26 cellular contexts compared by ENCODE assay signal in genomic region chr6:140379919-140380318, GRCh38.
DNase-seq lines count a peak whose midpoint lies in the region; ATAC-seq, FAIRE-seq and TF ChIP-seq lines count a peak whose summit lies in the region.
"Had no signal": no experiment of that assay in that cellular context is flagged by ENCODE, and none has a peak within 500 bp of the region (broad histone marks: within the 10 kb centered on the region; RNA-seq: fewer than 3 reads in every experiment).

No MANE protein-coding gene starts in this region.

- no peaks in the 10 kb centered on the region for H3K36me3 Mint-ChIP-seq in MCF 10A (ENCODE audit: insufficient read depth, unreplicated experiment)
- H3K36me3 Mint-ChIP-seq in activated CD4-positive, alpha-beta memory T cell treated with anti-CD3 and anti-CD28 coated beads for 36 hours: no peaks in the 10 kb centered on the region
- H3K36me3 Mint-ChIP-seq: activated naive CD4-positive, alpha-beta T cell treated with anti-CD3 and anti-CD28 coated beads, Interleukin-2, amount 50 U/mL, for 72 hours; brain; CD4-positive, alpha-beta memory T cell; natural killer cell treated with Interleukin-12 subunit alpha and Interleukin-12 subunit beta and Interleukin-15 and Interleukin-18, amount 100 ng/mL, for 72 hours; T-cell had no signal

- TF ChIP-seq CTCF in AG10803 (conservative IDR thresholded peaks at IDR 0.05; ENCODE audit: low read length) (no peak), HCT116 (IDR thresholded peaks at IDR 0.05 in 2 of 3, conservative IDR thresholded peaks at IDR 0.05 in 1 of 3; ENCODE audit: borderline replicate concordance in 1 of 3, insufficient read depth in 1 of 3, low read depth in 2 of 3, low read length in 2 of 3) (no peak), bronchial epithelial cell (IDR thresholded peaks at IDR 0.05; ENCODE audit: insufficient read depth, low read length, severe bottlenecking) (no peak), MCF 10A (IDR thresholded peaks at IDR 0.05; ENCODE audit: unreplicated experiment) (no peak)

- no peak overlapping the region for H3K27ac ChIP-seq in HCT116 (ENCODE audit: low read depth, low read length)
- H3K27ac ChIP-seq: gastroesophageal sphincter had no signal

- TF ChIP-seq POLR2A in HCT116 (IDR thresholded peaks at IDR 0.05; ENCODE audit: borderline replicate concordance, extremely low read depth, insufficient read depth, insufficient read length): no peak

- H3K4me1 Mint-ChIP-seq in MCF 10A (ENCODE audit: insufficient read depth, unreplicated experiment): peaks cover 17% of the 10 kb centered on the region
- H3K4me1 Mint-ChIP-seq in activated CD4-positive, alpha-beta memory T cell treated with anti-CD3 and anti-CD28 coated beads for 36 hours (ENCODE audit: low read depth): no peaks in the 10 kb centered on the region
- H3K4me1 Mint-ChIP-seq: activated CD4-positive, alpha-beta T cell treated with anti-CD3 and anti-CD28 coated beads for 36 hours; brain; CD4-positive, alpha-beta memory T cell; T-cell had no signal

- no peak for TF ChIP-seq RAD21 in HCT116 (IDR thresholded peaks at IDR 0.05; ENCODE audit: low read depth)

- H3K9me3 ChIP-seq in HCT116 (ENCODE audit: control insufficient read depth in 1 of 2, insufficient read depth in 1 of 2, low read depth in 1 of 2, low read length in 2 of 2): no peaks in the 10 kb centered on the region

- DNase-seq in AG10803 (ENCODE audit: low read depth) (peak; percentile 94), HCT116 (ENCODE audit: low read depth, low spot score) (no peak), bronchial epithelial cell (ENCODE audit: low read depth) (peak; percentile 5), iris pigment epithelial cell (ENCODE audit: low read depth) (peak; percentile 93), MCF 10A (ENCODE audit: unreplicated experiment) (no peak), NCI-H526 treated with DMSO at 0.1 percent for 48 hours (lab: John Stamatoyannopoulos, UW) (no peak), epidermal melanocyte (ENCODE audit: insufficient read length, low spot score) (no peak)
- DNase-seq in activated CD4-positive, alpha-beta memory T cell treated with anti-CD3 and anti-CD28 coated beads for 36 hours: no peak
- DNase-seq: ACHN; activated CD4-positive, alpha-beta T cell treated with anti-CD3 and anti-CD28 coated beads for 36 hours; CD4-positive, alpha-beta memory T cell; effector memory CD8-positive, alpha-beta T cell; Kasumi-1; midbrain; NCI-H1105; NCI-H2081 treated with DMSO at 0.1 percent for 48 hours; NCI-H510A treated with DMSO at 0.1 percent for 48 hours; stimulated activated CD4-positive, alpha-beta T cell treated with anti-CD3 and anti-CD28 coated beads, Interleukin-1b, Interleukin-23, amount 100 ng/mL, for 48 hours; stimulated activated naive CD4-positive, alpha-beta T cell treated with Interleukin-2 at 50 U/mL for 16 hours; T-cell had no signal

- H3K79me2 ChIP-seq in HCT116 (ENCODE audit: insufficient read depth, low read length): no peaks in the 10 kb centered on the region

- no peak for FAIRE-seq in bronchial epithelial cell (lab: Jason Lieb, UNC)
- FAIRE-seq: colon, H1 had no signal

- no peaks in the 10 kb centered on the region for H3K4me1 ChIP-seq in HCT116 (ENCODE audit: control insufficient read depth in 1 of 2, insufficient read depth in 2 of 2, low read length in 2 of 2)
- H3K4me1 ChIP-seq: gastroesophageal sphincter had no signal

- no peak overlapping the region for H3K4me3 Mint-ChIP-seq in MCF 10A (ENCODE audit: unreplicated experiment)
- H3K4me3 Mint-ChIP-seq in activated CD4-positive, alpha-beta memory T cell treated with anti-CD3 and anti-CD28 coated beads for 36 hours: no peak overlapping the region
- H3K4me3 Mint-ChIP-seq: activated CD4-positive, alpha-beta T cell treated with anti-CD3 and anti-CD28 coated beads for 36 hours; brain; CD4-positive, alpha-beta memory T cell; effector memory CD8-positive, alpha-beta T cell; natural killer cell treated with Interleukin-12 subunit alpha and Interleukin-12 subunit beta and Interleukin-15 and Interleukin-18, amount 100 ng/mL, for 72 hours; T-cell had no signal

- no TSS peak for BruUV-seq in HCT116 (replicated peaks; lab: Mats Ljungman, UMichigan)
- BruUV-seq in MCF 10A (replicated peaks; lab: Mats Ljungman, UMichigan): no TSS peak

- CTCF ChIA-PET in HCT116 (lab: Charles Lee): no interaction called here
- CTCF ChIA-PET in MCF 10A (lab: Yijun Ruan, JAX): interaction anchor here (1.0 kb wide), 1 partner anchor 1549 kb away, joined by 3 read pairs; no protein-coding TSS in a partner anchor
- CTCF ChIA-PET in activated CD4-positive, alpha-beta memory T cell treated with anti-CD3 and anti-CD28 coated beads for 36 hours (lab: Charles Lee): no interaction called here

- H3K36me3 ChIP-seq in HCT116 (ENCODE audit: control insufficient read depth in 1 of 2, insufficient read depth in 2 of 2, low read length in 2 of 2) (no peaks in the 10 kb centered on the region), bronchial epithelial cell (ENCODE audit: control insufficient read depth, insufficient read depth, low read length) (no peaks in the 10 kb centered on the region)
- H3K36me3 ChIP-seq: gastroesophageal sphincter had no signal

- no peak overlapping the region for H3K9ac ChIP-seq in HCT116 (ENCODE audit: low read length)

- H3K27me3 ChIP-seq in HCT116 (ENCODE audit: insufficient read depth, low read length): no peaks in the 10 kb centered on the region
- no peaks in the 10 kb centered on the region for H3K27me3 ChIP-seq in bronchial epithelial cell (ENCODE audit: control insufficient read depth, insufficient read depth, low read length)
- H3K27me3 ChIP-seq: gastroesophageal sphincter had no signal

- no peak overlapping the region for H3K4me3 ChIP-seq in AG10803 (ENCODE audit: low read length)
- no peak overlapping the region for H3K4me3 ChIP-seq in HCT116 (replicated peaks in 1 of 2; ENCODE audit: low read depth in 1 of 2, low read length in 2 of 2)
- H3K4me3 ChIP-seq in bronchial epithelial cell (ENCODE audit: low read depth, low read length): no peak overlapping the region
- H3K4me3 ChIP-seq: gastroesophageal sphincter had no signal

- no peaks in the 10 kb centered on the region for H3K9me3 Mint-ChIP-seq in MCF 10A (ENCODE audit: unreplicated experiment)
- H3K9me3 Mint-ChIP-seq in activated CD4-positive, alpha-beta memory T cell treated with anti-CD3 and anti-CD28 coated beads for 36 hours: peaks cover 2% of the 10 kb centered on the region
- H3K9me3 Mint-ChIP-seq: activated naive CD4-positive, alpha-beta T cell treated with anti-CD3 and anti-CD28 coated beads, Interleukin-2, amount 50 U/mL, for 72 hours had no signal

- no peak overlapping the region for H3K4me2 ChIP-seq in HCT116 (ENCODE audit: low read length)

- intact Hi-C loops in HCT116 (cut with micrococcal nuclease): no loop called here
- intact Hi-C loops in MCF 10A (cut with micrococcal nuclease): no loop called here
- intact Hi-C loops in activated CD4-positive, alpha-beta memory T cell treated with anti-CD3 and anti-CD28 coated beads for 36 hours (cut with micrococcal nuclease): no loop called here

- no peaks in the 10 kb centered on the region; the same call in 1 of the 2 replicates for H3K9me2 ChIP-seq in HCT116 (ENCODE audit: insufficient read depth)

- peak overlapping the region; percentile 39 for H2AFZ ChIP-seq in HCT116 (ENCODE audit: low read depth, low read length, poor library complexity, severe bottlenecking)

- H3K27me3 Mint-ChIP-seq in MCF 10A (ENCODE audit: insufficient read depth, unreplicated experiment): no peaks in the 10 kb centered on the region
- H3K27me3 Mint-ChIP-seq in activated CD4-positive, alpha-beta memory T cell treated with anti-CD3 and anti-CD28 coated beads for 36 hours: peaks cover 1% of the 10 kb centered on the region
- H3K27me3 Mint-ChIP-seq: activated CD4-positive, alpha-beta T cell treated with anti-CD3 and anti-CD28 coated beads for 36 hours; brain; effector memory CD8-positive, alpha-beta T cell; natural killer cell treated with Interleukin-12 subunit alpha and Interleukin-12 subunit beta and Interleukin-15 and Interleukin-18, amount 100 ng/mL, for 72 hours had no signal

- ATAC-seq in HCT116: no peak
- ATAC-seq: activated CD4-positive, alpha-beta T cell treated with anti-CD3 and anti-CD28 coated beads for 36 hours; activated naive CD4-positive, alpha-beta T cell treated with anti-CD3 and anti-CD28 coated beads, Interleukin-2, amount 50 U/mL, for 72 hours; effector memory CD8-positive, alpha-beta T cell; gastroesophageal sphincter; natural killer cell treated with Interleukin-12 subunit alpha and Interleukin-12 subunit beta and Interleukin-15 and Interleukin-18, amount 100 ng/mL, for 72 hours; T-cell had no signal

- no peaks in the 10 kb centered on the region; the same call in 1 of the 2 replicates for H4K20me1 ChIP-seq in HCT116 (ENCODE audit: insufficient read depth)

- H3K27ac Mint-ChIP-seq in MCF 10A (ENCODE audit: low read depth, unreplicated experiment): no peak overlapping the region
- H3K27ac Mint-ChIP-seq in activated CD4-positive, alpha-beta memory T cell treated with anti-CD3 and anti-CD28 coated beads for 36 hours: no peak overlapping the region
- H3K27ac Mint-ChIP-seq: activated CD4-positive, alpha-beta T cell treated with anti-CD3 and anti-CD28 coated beads for 36 hours; activated naive CD4-positive, alpha-beta T cell treated with anti-CD3 and anti-CD28 coated beads, Interleukin-2, amount 50 U/mL, for 72 hours; brain; CD4-positive, alpha-beta memory T cell; effector memory CD8-positive, alpha-beta T cell; natural killer cell treated with Interleukin-12 subunit alpha and Interleukin-12 subunit beta and Interleukin-15 and Interleukin-18, amount 100 ng/mL, for 72 hours; T-cell had no signal

- POLR2A ChIA-PET in HCT116 (lab: Charles Lee): no interaction called here
- POLR2A ChIA-PET in MCF 10A (lab: Yijun Ruan, JAX): interaction anchor here (0.6 to 0.9 kb wide), 2 partner anchors 76 to 350 kb away, joined by 3 read pairs; no protein-coding TSS in a partner anchor
- POLR2A ChIA-PET in activated CD4-positive, alpha-beta memory T cell treated with anti-CD3 and anti-CD28 coated beads for 36 hours (lab: Charles Lee): no interaction called here

- RAD21 ChIA-PET in HCT116 (lab: Charles Lee; ENCODE audit: low non-redundant PET in 1 of 2, low total read pairs in 2 of 2, uncharacterized antibody in 2 of 2, unreplicated experiment in 2 of 2): no interaction called here

Comparison
In these comparisons a context has a peak if more than half of its experiments do, and no peak if none do; other contexts are left out.
1. DNase-seq: peak in AG10803 (single experiment), bronchial epithelial cell (single experiment) and iris pigment epithelial cell (single experiment); none in HCT116 (single experiment), MCF 10A (single experiment), NCI-H526 treated with DMSO at 0.1 percent for 48 hours (single experiment), epidermal melanocyte (single experiment) and activated CD4-positive, alpha-beta memory T cell treated with anti-CD3 and anti-CD28 coated beads for 36 hours (single experiment).